ENCODE assay signal across 13 cellular contexts in the genomic region with DNA sequence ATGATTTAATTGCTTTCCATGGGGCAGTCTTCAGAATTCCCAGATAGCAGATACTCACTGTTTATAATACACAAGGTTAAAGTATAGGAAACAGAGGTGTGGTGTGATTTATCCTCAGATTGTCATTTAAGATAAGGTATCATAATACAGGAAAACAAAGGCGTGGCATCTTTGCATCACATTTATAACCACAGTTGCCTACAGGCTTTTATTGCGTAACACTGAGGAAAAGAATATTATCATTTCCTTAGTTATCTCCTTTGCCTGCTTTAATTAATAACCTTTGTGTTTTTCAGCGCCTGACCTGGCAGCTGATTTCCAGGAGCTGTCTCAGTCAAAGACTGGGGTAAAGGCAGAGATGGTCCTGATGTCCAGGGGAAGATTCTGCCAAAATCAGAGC.
"Had no signal": no experiment of that assay in that cellular context is flagged by ENCODE, and none has a peak within 500 bp of the region (broad histone marks: within the 10 kb centered on the region; RNA-seq: fewer than 3 reads in every experiment).

No MANE protein-coding gene starts in this region.

- H3K27ac ChIP-seq: heart left ventricle, neutrophil, sigmoid colon, skin epidermis, tibial artery, upper lobe of left lung, uterus had no signal

- FAIRE-seq: frontal cortex had no signal

- H3K4me1 ChIP-seq: heart left ventricle, sigmoid colon, tibial artery, upper lobe of left lung, uterus had no signal

- H3K36me3 ChIP-seq: heart left ventricle, neutrophil, sigmoid colon, tibial artery, upper lobe of left lung, uterus had no signal

- H3K4me1 Mint-ChIP-seq: naive thymus-derived CD8-positive, alpha-beta T cell had no signal

- DNase-seq: dermis blood vessel endothelial cell; heart left ventricle; hippocampal formation; naive thymus-derived CD8-positive, alpha-beta T cell; sigmoid colon; stimulated activated CD4-positive, alpha-beta T cell treated with anti-CD3 and anti-CD28 coated beads, Interleukin-2, amount 100 ng/mL, for 48 hours; stimulated activated naive CD4-positive, alpha-beta T cell treated with Interleukin-2 at 50 U/mL for 16 hours; tibial artery; upper lobe of left lung; uterus had no signal

- H3K27ac Mint-ChIP-seq: naive thymus-derived CD8-positive, alpha-beta T cell had no signal

- H3K27me3 ChIP-seq: neutrophil, sigmoid colon, tibial artery, upper lobe of left lung, uterus had no signal

- H3K4me3 ChIP-seq: heart left ventricle, sigmoid colon, skin epidermis, tibial artery, upper lobe of left lung, uterus had no signal

- H3K4me3 Mint-ChIP-seq: naive thymus-derived CD8-positive, alpha-beta T cell had no signal

- H3K9me3 ChIP-seq: heart left ventricle, neutrophil, sigmoid colon, tibial artery, upper lobe of left lung, uterus had no signal

- H3K36me3 Mint-ChIP-seq: naive thymus-derived CD8-positive, alpha-beta T cell had no signal

- H3K9me3 Mint-ChIP-seq: naive thymus-derived CD8-positive, alpha-beta T cell had no signal
